Comparison of ENCODE assay signal across 22 cellular contexts in the genomic region with DNA sequence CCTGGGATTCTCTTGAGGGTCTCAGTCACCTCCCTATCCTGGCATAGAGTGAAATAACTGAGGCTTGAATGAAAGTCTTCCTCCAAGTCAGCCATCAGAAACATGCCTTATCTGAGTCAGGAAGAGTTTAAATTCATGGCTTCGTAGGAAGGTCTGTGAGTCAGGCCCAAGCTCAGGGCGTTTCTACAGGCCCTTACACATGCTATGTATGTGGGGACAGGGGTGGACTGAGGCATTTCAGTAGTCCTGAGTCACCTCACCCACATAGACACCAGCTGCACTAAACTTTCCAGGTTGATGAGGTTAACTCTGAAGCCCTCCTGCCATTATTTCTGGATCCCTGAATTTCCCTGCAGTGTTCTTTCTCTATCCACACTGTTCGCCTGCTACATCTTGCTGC.
DNase-seq lines count a peak whose midpoint lies in the region; ATAC-seq and TF ChIP-seq lines count a peak whose summit lies in the region.
"Had no signal": no experiment of that assay in that cellular context is flagged by ENCODE, and none has a peak within 500 bp of the region (broad histone marks: within the 10 kb centered on the region; RNA-seq: fewer than 3 reads in every experiment).

No MANE protein-coding gene starts in this region.

- no peaks in the 10 kb centered on the region for H3K79me2 ChIP-seq in mesendoderm (ENCODE audit: control insufficient read depth, insufficient read depth, low read length)

- no peak overlapping the region for H3K18ac ChIP-seq in mesendoderm (ENCODE audit: low read length)

- no peaks in the 10 kb centered on the region for H3K36me3 ChIP-seq in mesendoderm (ENCODE audit: control insufficient read depth, insufficient read depth, low read length)
- H3K36me3 ChIP-seq: colonic mucosa, spleen had no signal

- peak overlapping the region; percentile 36 for H3K56ac ChIP-seq in mesendoderm (ENCODE audit: low read length)

- no peaks in the 10 kb centered on the region for H3K79me1 ChIP-seq in mesendoderm (ENCODE audit: low read length)

- no peak overlapping the region for H4K5ac ChIP-seq in mesendoderm (ENCODE audit: low read length)

- H3K23ac ChIP-seq in mesendoderm (ENCODE audit: low read length), result no peak overlapping the region

- peaks cover 2% of the 10 kb centered on the region for H3K4me1 ChIP-seq in mesendoderm (ENCODE audit: control insufficient read depth, low read depth, low read length)
- H3K4me1 ChIP-seq: colonic mucosa, psoas muscle, spleen had no signal

- no peak for TF ChIP-seq CTCF in foreskin fibroblast (IDR thresholded peaks at IDR 0.05; ENCODE audit: low read depth, low read length)

- no peak overlapping the region for H2BK120ac ChIP-seq in mesendoderm (ENCODE audit: low read depth, low read length)

- no peaks in the 10 kb centered on the region for H3K27me3 ChIP-seq in mesendoderm (ENCODE audit: insufficient read depth, low read length, poor library complexity)
- H3K27me3 ChIP-seq: colonic mucosa, spleen had no signal

- WGBS in mesendoderm (ENCODE audit: extremely low coverage, insufficient coverage, low lambda C conversion rate), result no CpG with 5 or more reads among the region's 3 CpGs

- H2BK5ac ChIP-seq in mesendoderm (ENCODE audit: low read length), result no peak overlapping the region

- no peak overlapping the region for H3K9ac ChIP-seq in mesendoderm (ENCODE audit: low read length)

- ATAC-seq in GM19463 (IDR thresholded peaks at IDR 0.05; ENCODE audit: unreplicated experiment) (peak; percentile 50), GM21737 (IDR thresholded peaks at IDR 0.05; ENCODE audit: unreplicated experiment) (no peak), GM19395 (IDR thresholded peaks at IDR 0.05; ENCODE audit: unreplicated experiment) (no peak)
- ATAC-seq: natural killer cell, psoas muscle, T-helper 17 cell had no signal

- no peak overlapping the region for H4K8ac ChIP-seq in mesendoderm (ENCODE audit: low read depth, low read length)

- DNase-seq in activated T-cell treated with anti-CD3 and anti-CD28 coated beads for 48 hours (ENCODE audit: low read depth) (peak; percentile 1), activated T-cell treated with anti-CD3 and anti-CD28 coated beads for 4 hours (no peak), RKO (ENCODE audit: low spot score) (peak; percentile 30), mesendoderm (no peak), foreskin fibroblast (no peak)
- DNase-seq: activated CD4-positive, alpha-beta T cell treated with anti-CD3 and anti-CD28 coated beads for 1 hour; amniotic stem cell; CD4-positive, alpha-beta memory T cell; colonic mucosa; DMS79; MM.1S; natural killer cell; NCI-H187 treated with DMSO at 0.1 percent for 48 hours; NCI-H510A; psoas muscle; SIG-M5; spleen; substantia nigra; T-helper 17 cell had no signal

- no peak overlapping the region for H2BK15ac ChIP-seq in mesendoderm (replicated peaks; ENCODE audit: low read depth)

- no peak overlapping the region for H3K27ac ChIP-seq in mesendoderm (ENCODE audit: low read depth, low read length)
- H3K27ac ChIP-seq: colonic mucosa, psoas muscle, spleen had no signal

- no peak overlapping the region for H3K4me2 ChIP-seq in mesendoderm (ENCODE audit: low read length)

- no peak overlapping the region for H3K4ac ChIP-seq in mesendoderm (ENCODE audit: low read depth, low read length)

- H2AK5ac ChIP-seq in mesendoderm (ENCODE audit: low read length), result no peak overlapping the region

- H3K4me3 ChIP-seq in mesendoderm (ENCODE audit: low read length) (no peak overlapping the region), foreskin fibroblast (ENCODE audit: low read depth in 1 of 2, low read length in 2 of 2) (no peak overlapping the region)
- H3K4me3 ChIP-seq: colonic mucosa, psoas muscle, spleen had no signal

Comparison
In these comparisons a context has a peak if more than half of its experiments do, and no peak if none do; other contexts are left out.
1. DNase-seq: peak in activated T-cell treated with anti-CD3 and anti-CD28 coated beads for 48 hours (single experiment) and RKO (single experiment); none in activated T-cell treated with anti-CD3 and anti-CD28 coated beads for 4 hours (single experiment), mesendoderm (single experiment) and foreskin fibroblast (0 of 2).